Comparison of ENCODE assay signal across 23 cellular contexts in the genomic region with DNA sequence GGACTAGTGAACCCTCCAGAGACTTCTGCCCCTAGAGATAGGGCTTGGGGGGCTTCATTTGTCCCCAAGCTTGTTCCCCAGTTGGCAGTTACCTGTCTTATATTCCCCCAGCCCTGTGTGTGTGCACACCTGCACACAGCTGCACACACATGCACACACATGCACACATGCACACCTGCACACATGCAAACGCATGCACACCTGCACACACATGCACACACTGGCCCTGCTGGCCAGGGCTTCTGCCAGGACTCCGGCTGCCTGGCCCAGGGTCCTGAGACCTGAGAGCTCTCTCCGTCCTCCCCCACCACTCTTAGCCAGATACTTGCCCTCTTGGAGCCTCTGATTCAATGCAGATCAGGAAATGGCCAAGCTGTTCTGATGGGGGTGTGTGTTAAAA. TPM values are rescaled to one million over a fixed set of nuclear protein-coding genes. Genes with fewer than 3 reads are reported as not detected.
DNase-seq lines count a peak whose midpoint lies in the region; ATAC-seq, FAIRE-seq and TF ChIP-seq lines count a peak whose summit lies in the region.
"Had no signal": no experiment of that assay in that cellular context is flagged by ENCODE, and none has a peak within 500 bp of the region (broad histone marks: within the 10 kb centered on the region; RNA-seq: fewer than 3 reads in every experiment).

No MANE protein-coding gene starts in this region.

- RAD21 ChIA-PET in GM12878 (lab: Charles Lee; ENCODE audit: unreplicated experiment) = interaction anchor here (0.8 kb wide), 1 partner anchor 119 kb away, joined by 3 read pairs; no protein-coding TSS in a partner anchor

- no peak for TF ChIP-seq RAD21 in GM12878 (IDR thresholded peaks at IDR 0.05; ENCODE audit: insufficient read depth, low read depth, low read length)

- DNase-seq in Caco-2 (no peak), GM12878 (ENCODE audit: low read depth, low spot score) (no peak), kidney (no peak), stomach (no peak), NCI-H510A treated with DMSO at 0.1 percent for 48 hours (lab: John Stamatoyannopoulos, UW) (no peak), posterior vena cava (ENCODE audit: low spot score) (no peak), type B pancreatic cell (ENCODE audit: extremely low spot score, unreplicated experiment) (no peak), tibial artery (no peak)
- DNase-seq: activated T-cell treated with anti-CD3 and anti-CD28 coated beads, Interleukin-2, amount 50 U/mL, for 48 hours; CD8-positive, alpha-beta T cell; KBM-7; left cardiac atrium; NCI-H187 treated with DMSO at 0.1 percent for 48 hours; NCI-H345; stimulated activated CD4-positive, alpha-beta T cell treated with anti-CD3 and anti-CD28 coated beads, Interleukin-2, amount 100 ng/mL, for 24 hours; stimulated activated naive CD8-positive, alpha-beta T cell treated with anti-CD3 and anti-CD28 coated beads, Interleukin-15, Interleukin-2, amounts not matched to agents 100 U/mL and 50 U/mL, for 24 hours; T-helper 9 cell had no signal

- H3K4me3 Mint-ChIP-seq in Caco-2 (ENCODE audit: unreplicated experiment) (no peak overlapping the region), type B pancreatic cell (no peak overlapping the region)
- H3K4me3 Mint-ChIP-seq: CD8-positive, alpha-beta T cell had no signal

- peak overlapping the region; percentile 34 for H3K27ac Mint-ChIP-seq in Caco-2 (ENCODE audit: unreplicated experiment)
- no peak overlapping the region for H3K27ac Mint-ChIP-seq in type B pancreatic cell
- H3K27ac Mint-ChIP-seq: activated naive CD4-positive, alpha-beta T cell treated with anti-CD3 and anti-CD28 coated beads, Interleukin-2, amount 50 U/mL, for 72 hours; CD8-positive, alpha-beta T cell had no signal

- H3K9ac ChIP-seq in GM12878 (ENCODE audit: control insufficient read depth, insufficient read depth, low read length) (no peak overlapping the region), kidney (ENCODE audit: low read length in 2 of 2) (peak overlapping the region in 1 of 2 donors; percentile 52)
- H3K9ac ChIP-seq: SK-N-SH had no signal

- H3K4me1 Mint-ChIP-seq in Caco-2 (ENCODE audit: low read depth, unreplicated experiment) (peaks cover 48% of the 10 kb centered on the region), type B pancreatic cell (ENCODE audit: unreplicated experiment) (peaks cover 81% of the 10 kb centered on the region)

- CTCF ChIA-PET in Caco-2 (lab: Charles Lee) (interaction anchor here (1.5 kb wide), 1 partner anchor 120 kb away, joined by 3 read pairs; no protein-coding TSS in a partner anchor), GM12878 (lab: Yijun Ruan, JAX) (no interaction called here)

- peak; percentile 13; the same call in 1 of the 3 replicates for ATAC-seq in GM12878
- ATAC-seq: activated CD4-positive, CD25-positive, alpha-beta regulatory T cell treated with anti-CD3 and anti-CD28 coated beads, Interleukin-2, amount 50 U/mL, for 24 hours; activated naive CD4-positive, alpha-beta T cell treated with anti-CD3 and anti-CD28 coated beads, Interleukin-2, amount 50 U/mL, for 72 hours; CD8-positive, alpha-beta T cell; left cardiac atrium; sciatic nerve; stimulated activated naive CD8-positive, alpha-beta T cell treated with anti-CD3 and anti-CD28 coated beads, Interleukin-15, Interleukin-2, amounts not matched to agents 100 U/mL and 50 U/mL, for 24 hours had no signal

- no peak overlapping the region for H3K27ac ChIP-seq in GM12878 (ENCODE audit: control insufficient read depth, insufficient read depth)
- peak overlapping the region; percentile 90 to 92 for H3K27ac ChIP-seq in kidney (ENCODE audit: low read depth in 2 of 2, low read length in 2 of 2)
- H3K27ac ChIP-seq in stomach = peak overlapping the region in 4 of 5 donors; percentile 98 to 99 (median 98)
- no peak overlapping the region for H3K27ac ChIP-seq in tibial artery

- in situ Hi-C loops in GM12878 (cut with MboI) = no loop called here

- TF ChIP-seq EP300 in GM12878 (IDR thresholded peaks at IDR 0.05; ENCODE audit: borderline replicate concordance in 1 of 2, control insufficient read depth in 1 of 2, low read depth in 2 of 2, low read length in 2 of 2) (no peak), stomach (IDR thresholded peaks at IDR 0.05) (no peak)

- intact Hi-C loops in Caco-2 (cut with micrococcal nuclease; ENCODE audit: unreplicated experiment) = no loop called here
- intact Hi-C loops in GM12878 (cut with micrococcal nuclease; ENCODE audit: unreplicated experiment) = no loop called here
- intact Hi-C loops in kidney (cut with DNase I) = loop anchor here (10.0 kb wide), 2 partner anchors 69 to 119 kb away; no protein-coding TSS in a partner anchor
- intact Hi-C loops in stomach (cut with DNase I; ENCODE audit: low total_unique reads) = loop anchor here (10.0 kb wide), 2 partner anchors 59 to 119 kb away; no protein-coding TSS in a partner anchor
- intact Hi-C loops in posterior vena cava (cut with DNase I) = loop anchor here in 1 of 2 donors (10.0 kb wide), 1 partner anchor 119 kb away; no protein-coding TSS in a partner anchor
- intact Hi-C loops in tibial artery (cut with DNase I; ENCODE audit: low total_unique reads) = no loop called here

- BruUV-seq in Caco-2 (replicated peaks; lab: Mats Ljungman, UMichigan) (no TSS peak), GM12878 (replicated peaks; lab: Mats Ljungman, UMichigan) (no TSS peak)

- WGBS in GM12878 (ENCODE audit: insufficient coverage, insufficient replicate concordance, low lambda C conversion rate, missing lambda C conversion rate) = 29% methylated on average over 3 of the region's 3 CpGs
- 44 to 63% (median 49%) methylated on average over 3 of the region's 3 CpGs for WGBS in stomach, 5 donors

- peaks cover 80% of the 10 kb centered on the region for H3K4me1 ChIP-seq in Caco-2
- peaks cover 14% of the 10 kb centered on the region for H3K4me1 ChIP-seq in GM12878 (ENCODE audit: control insufficient read depth, insufficient read depth, low read length)
- H3K4me1 ChIP-seq in kidney (ENCODE audit: control insufficient read depth in 1 of 2, insufficient read depth in 1 of 2, low read depth in 1 of 2, low read length in 2 of 2) = peaks cover 75% of the 10 kb centered on the region in 2 donors
- peaks cover 91 to 100% (median 92%) of the 10 kb centered on the region in 4 donors for H3K4me1 ChIP-seq in stomach
- H3K4me1 ChIP-seq in tibial artery = peaks cover 9 to 90% (median 63%) of the 10 kb centered on the region in 4 donors

- no peaks in the 10 kb centered on the region for H3K36me3 ChIP-seq in Caco-2 (ENCODE audit: control insufficient read depth, insufficient read depth, low read length)
- H3K36me3 ChIP-seq in GM12878 (ENCODE audit: control insufficient read depth in 2 of 2, insufficient read depth in 2 of 2, low read length in 1 of 2) = no peaks in the 10 kb centered on the region
- H3K36me3 ChIP-seq in kidney (ENCODE audit: control insufficient read depth in 1 of 2, insufficient read depth in 2 of 2, low read length in 2 of 2) = no peaks in the 10 kb centered on the region
- H3K36me3 ChIP-seq in stomach = no peaks in the 10 kb centered on the region
- H3K36me3 ChIP-seq in tibial artery = no peaks in the 10 kb centered on the region

- POLR2A ChIA-PET in Caco-2 (lab: Charles Lee) (no interaction called here), GM12878 (lab: Charles Lee) (interaction anchor here (0.7 kb wide), 1 partner anchor 11 kb away, joined by 3 read pairs; no protein-coding TSS in a partner anchor)

- H2AFZ ChIP-seq in GM12878 (ENCODE audit: control insufficient read depth, low read depth, low read length) = no peak overlapping the region

- H3K27me3 ChIP-seq in Caco-2 (replicated peaks; ENCODE audit: control insufficient read depth, insufficient read depth, low read length) (no peaks in the 10 kb centered on the region), GM12878 (replicated peaks in 1 of 2; ENCODE audit: control insufficient read depth in 2 of 2, insufficient read depth in 2 of 2, low read length in 1 of 2) (peaks cover 2 to 7% of the 10 kb centered on the region in 2 experiments; a peak in 3 of 4 replicates), stomach (no peaks in the 10 kb centered on the region), tibial artery (no peaks in the 10 kb centered on the region)

- H3K9me3 ChIP-seq in Caco-2 = no peaks in the 10 kb centered on the region
- H3K9me3 ChIP-seq in GM12878 (replicated peaks; ENCODE audit: control insufficient read depth, insufficient read depth, low read length) = no peaks in the 10 kb centered on the region
- H3K9me3 ChIP-seq in kidney (ENCODE audit: control insufficient read depth in 1 of 2, low read length in 2 of 2) = no peaks in the 10 kb centered on the region
- H3K9me3 ChIP-seq in stomach = no peaks in the 10 kb centered on the region
- H3K9me3 ChIP-seq in tibial artery = no peaks in the 10 kb centered on the region
- H3K9me3 ChIP-seq: SK-N-SH had no signal

- TF ChIP-seq CTCF in Caco-2 (IDR thresholded peaks at IDR 0.05; ENCODE audit: insufficient read depth in 1 of 2, low read depth in 1 of 2, low read length in 1 of 2, severe bottlenecking in 1 of 2, unreplicated experiment in 1 of 2) (no peak), GM12878 (IDR thresholded peaks at IDR 0.05 in 2 of 3, conservative IDR thresholded peaks at IDR 0.05 in 1 of 3; ENCODE audit: control insufficient read depth in 2 of 3, extremely low read depth in 1 of 3, insufficient read depth in 1 of 3, low read depth in 3 of 3, low read length in 3 of 3) (no peak), kidney (IDR thresholded peaks at IDR 0.05; ENCODE audit: borderline replicate concordance, extremely low read depth, insufficient read depth) (no peak), stomach (IDR thresholded peaks at IDR 0.05) (no peak), type B pancreatic cell (conservative IDR thresholded peaks at IDR 0.05) (no peak), tibial artery (IDR thresholded peaks at IDR 0.05) (no peak)

- H3K79me2 ChIP-seq in GM12878 (ENCODE audit: control insufficient read depth, insufficient read depth, low read length) = peaks cover 1% of the 10 kb centered on the region

- H4K20me1 ChIP-seq in GM12878 (ENCODE audit: control insufficient read depth, insufficient read depth) = no peaks in the 10 kb centered on the region

- no peaks in the 10 kb centered on the region for H3K9me3 Mint-ChIP-seq in Caco-2 (ENCODE audit: unreplicated experiment)
- H3K9me3 Mint-ChIP-seq in type B pancreatic cell = no peaks in the 10 kb centered on the region
- H3K9me3 Mint-ChIP-seq: activated naive CD4-positive, alpha-beta T cell treated with anti-CD3 and anti-CD28 coated beads, Interleukin-2, amount 50 U/mL, for 72 hours; CD8-positive, alpha-beta T cell had no signal

- SMC1A ChIA-PET in GM12878 (lab: Charles Lee; ENCODE audit: uncharacterized antibody, unreplicated experiment) = no interaction called here

- H3K27me3 Mint-ChIP-seq in Caco-2 (ENCODE audit: insufficient read depth, unreplicated experiment) (no peaks in the 10 kb centered on the region), type B pancreatic cell (no peaks in the 10 kb centered on the region)

- no peak overlapping the region for H3K4me2 ChIP-seq in GM12878 (ENCODE audit: control insufficient read depth, insufficient read depth)

- no peak for FAIRE-seq in GM12878 (lab: Jason Lieb, UNC)
- no peak for FAIRE-seq in kidney (lab: Jason Lieb, UNC)
- FAIRE-seq: colon, frontal cortex had no signal

- H3K36me3 Mint-ChIP-seq in Caco-2 (ENCODE audit: insufficient read depth, unreplicated experiment) = peaks cover 12% of the 10 kb centered on the region
- H3K36me3 Mint-ChIP-seq in type B pancreatic cell = no peaks in the 10 kb centered on the region
- H3K36me3 Mint-ChIP-seq: activated naive CD4-positive, alpha-beta T cell treated with anti-CD3 and anti-CD28 coated beads, Interleukin-2, amount 50 U/mL, for 72 hours; CD8-positive, alpha-beta T cell had no signal

- no peak for TF ChIP-seq POLR2A in GM12878 (IDR thresholded peaks at IDR 0.05; ENCODE audit: low read depth, low read length)
- no peak for TF ChIP-seq POLR2A in stomach (IDR thresholded peaks at IDR 0.05)

- H3K4me3 ChIP-seq in Caco-2 (ENCODE audit: low read depth, low read length) = no peak overlapping the region
- no peak overlapping the region for H3K4me3 ChIP-seq in GM12878
- no peak overlapping the region for H3K4me3 ChIP-seq in kidney (ENCODE audit: low read length in 2 of 2)
- no peak overlapping the region for H3K4me3 ChIP-seq in stomach
- H3K4me3 ChIP-seq in tibial artery = no peak overlapping the region

RNA-seq across cellular contexts. Expression of gene ZMIZ1, which starts 6.7 kb away (rescaled TPM):
- total RNA-seq in Caco-2 (2022) (42.3 and 43.7 TPM in 2 replicates), GM12878 (2014; rRNA removed) (11.6 and 15.6 TPM in 2 replicates), GM12878 (2014; rRNA removed; fragmentation: Illumina TruSeq; extraction: Trizol) (8.8 and 9.3 TPM in 2 replicates), GM12878 (2021) (76.8 and 82.3 TPM in 2 replicates), kidney (97.6 TPM), stomach (100 to 1,000 TPM in 1 of 5 donors, 10 to 100 TPM in 4; 25.9 to 103 (median 67.7) TPM), posterior vena cava (10 to 100 TPM; 61.5 to 62.6 TPM), type B pancreatic cell (ENCODE audit: low replicate concordance) (62.2 and 102 TPM in 2 replicates)
- total RNA-seq in GM12878 (2013; cell fraction: nucleolus; rRNA removed) = 58.0 and 59.2 TPM in 2 replicates
- polyA plus RNA-seq in GM12878 (2011; ENCODE audit: low read depth) = 13.1 TPM
- polyA plus RNA-seq in GM12878 (2011; rRNA removed) (3.8 and 6.2 TPM in 2 replicates), GM12878 (2014; fragmentation: Illumina TruSeq; extraction: Trizol) (30.8 and 53.4 TPM in 2 replicates), GM12878 (2014; fragmentation: Nextera tagmentation; extraction: Ambion mirVana) (1 to 10 TPM; 3.1 to 4.5 TPM), GM12878 (2014; rRNA removed) (25.3 and 42.8 TPM in 2 replicates), GM12878 (2016; fragmentation: Nextera tagmentation; extraction: Ambion mirVana) (10 to 100 TPM; 14.6 to 15.3 TPM), kidney (ENCODE audit: insufficient read depth, low read depth, low replicate concordance) (14.2 TPM), stomach (10 to 100 TPM; 17.7 to 20.2 (median 18.2) TPM)
- polyA plus RNA-seq in GM12878 (2011; cell fraction: cytosol; rRNA removed) = 10.6 and 15.1 TPM in 2 replicates
- 38.2 and 62.5 TPM in 2 replicates for polyA plus RNA-seq in GM12878 (2011; cell fraction: nucleus; rRNA removed)
- 29.9 and 31.2 TPM in 2 replicates for polyA plus RNA-seq in GM12878 (2012)
- 12.3 and 21.0 TPM in 2 replicates for polyA minus RNA-seq in GM12878 (2011; rRNA and poly(A)+ RNA removed)
- 19.8 and 25.0 TPM in 2 replicates for polyA minus RNA-seq in GM12878 (2011; cell fraction: cytosol; rRNA and poly(A)+ RNA removed)
- polyA minus RNA-seq in GM12878 (2011; cell fraction: nucleus; rRNA and poly(A)+ RNA removed) = 21.2 and 33.5 TPM in 2 replicates

Comparison
In these comparisons a context has a peak if more than half of its experiments do, and no peak if none do; other contexts are left out.
1. H3K27ac ChIP-seq: peak in kidney (2 of 2) and stomach (4 of 5); none in GM12878 (single experiment) and tibial artery (0 of 2).
2. intact Hi-C loops: an anchor here in kidney (10.0 kb wide) and stomach (10.0 kb wide); none called in Caco-2, GM12878 and tibial artery.